In genomic region chr2:46718797-46719196, GRCh38 we compare ENCODE assay signal across 20 cellular contexts.
"Had no signal": no experiment of that assay in that cellular context is flagged by ENCODE, and none has a peak within 500 bp of the region (broad histone marks: within the 10 kb centered on the region; RNA-seq: fewer than 3 reads in every experiment).

No MANE protein-coding gene starts in this region.

- H3K4me3 Mint-ChIP-seq: activated CD8-positive, alpha-beta T cell treated with anti-CD3 and anti-CD28 coated beads, Interleukin-2, amount 10 ng/mL, durations not matched to agents 7 days and 5 days; activated naive CD4-positive, alpha-beta T cell treated with anti-CD3 and anti-CD28 coated beads, Interleukin-2, amount 50 U/mL, for 24 hours; central memory CD8-positive, alpha-beta T cell; T-helper 17 cell had no signal

- H3K36me3 ChIP-seq: gastroesophageal sphincter, heart right ventricle, tibial artery had no signal

- H3K4me3 ChIP-seq: body of pancreas, coronary artery, gastroesophageal sphincter, heart right ventricle, mucosa of descending colon, tibial artery had no signal

- H3K27me3 Mint-ChIP-seq: activated naive CD4-positive, alpha-beta T cell treated with anti-CD3 and anti-CD28 coated beads, Interleukin-2, amount 50 U/mL, for 24 hours; central memory CD8-positive, alpha-beta T cell; naive thymus-derived CD8-positive, alpha-beta T cell; T-helper 17 cell had no signal

- H3K9me3 Mint-ChIP-seq: activated naive CD4-positive, alpha-beta T cell treated with anti-CD3 and anti-CD28 coated beads, Interleukin-2, amount 50 U/mL, for 24 hours had no signal

- H3K9me3 ChIP-seq: body of pancreas, tibial artery had no signal

- ATAC-seq: activated CD8-positive, alpha-beta T cell treated with anti-CD3 and anti-CD28 coated beads, Interleukin-2, amount 10 ng/mL, durations not matched to agents 7 days and 5 days; body of pancreas; gastroesophageal sphincter; mucosa of descending colon; T-helper 17 cell had no signal

- DNase-seq: activated CD4-positive, alpha-beta T cell treated with anti-CD3 and anti-CD28 coated beads for 4 hours; activated CD8-positive, alpha-beta memory T cell treated with anti-CD3 and anti-CD28 coated beads, Interleukin-2, amount 50 U/mL, for 4 hours; activated CD8-positive, alpha-beta T cell treated with anti-CD3 and anti-CD28 coated beads, Interleukin-2, amount 10 ng/mL, durations not matched to agents 7 days and 5 days; activated effector memory CD4-positive, alpha-beta T cell treated with anti-CD3 and anti-CD28 coated beads, Interleukin-2, amount 50 U/mL, for 16 hours; activated T-cell treated with anti-CD3 and anti-CD28 coated beads, Interleukin-2, amount 50 U/mL, for 48 hours; body of pancreas; effector CD4-positive, alpha-beta T cell; heart right ventricle; mucosa of descending colon; retina; stimulated activated CD4-positive, alpha-beta T cell treated with anti-CD3 and anti-CD28 coated beads, Interleukin-4, amount 100 ng/mL, for 24 hours; T-helper 17 cell; tibial artery had no signal

- FAIRE-seq: endothelial cell of umbilical vein, urothelium cell line had no signal

- H3K27me3 ChIP-seq: body of pancreas, gastroesophageal sphincter, heart right ventricle, tibial artery had no signal

- H3K27ac ChIP-seq: body of pancreas, coronary artery had no signal

- H3K27ac Mint-ChIP-seq: activated CD8-positive, alpha-beta T cell treated with anti-CD3 and anti-CD28 coated beads, Interleukin-2, amount 10 ng/mL, durations not matched to agents 7 days and 5 days; activated naive CD4-positive, alpha-beta T cell treated with anti-CD3 and anti-CD28 coated beads, Interleukin-2, amount 50 U/mL, for 24 hours; T-helper 17 cell had no signal
